9 cellular contexts compared by ENCODE assay signal in genomic region chr6:69729870-69730449, GRCh38.
A peak's percentile ranks its signal among the peaks of the same experiment; 100 is the strongest.
DNase-seq lines count a peak whose midpoint lies in the region; ATAC-seq, FAIRE-seq and TF ChIP-seq lines count a peak whose summit lies in the region.
"Had no signal": no experiment of that assay in that cellular context is flagged by ENCODE, and none has a peak within 500 bp of the region (broad histone marks: within the 10 kb centered on the region; RNA-seq: fewer than 3 reads in every experiment).

No MANE protein-coding gene starts in this region.

- ATAC-seq in GM21737 (IDR thresholded peaks at IDR 0.05; ENCODE audit: unreplicated experiment) (no peak), HG03045 (IDR thresholded peaks at IDR 0.05; ENCODE audit: unreplicated experiment) (no peak), GM19467 (IDR thresholded peaks at IDR 0.05; ENCODE audit: unreplicated experiment) (no peak), HG03469 (IDR thresholded peaks at IDR 0.05; ENCODE audit: unreplicated experiment) (no peak)

- POLR2A ChIA-PET in Caco-2 (lab: Charles Lee) = no interaction called here

- H3K4me1 ChIP-seq in Caco-2 = no peaks in the 10 kb centered on the region

- no peak for TF ChIP-seq EP300 in Ishikawa (IDR thresholded peaks at IDR 0.05; ENCODE audit: borderline replicate concordance)

- intact Hi-C loops in Caco-2 (cut with micrococcal nuclease; ENCODE audit: unreplicated experiment) = loop anchor here (5.0 kb wide), 2 partner anchors 108 to 137 kb away; partner anchors contain the start of gene COL19A1

- H3K36me3 ChIP-seq in Caco-2 (ENCODE audit: control insufficient read depth, insufficient read depth, low read length) = no peaks in the 10 kb centered on the region

- TF ChIP-seq CTCF in Caco-2 (IDR thresholded peaks at IDR 0.05; ENCODE audit: insufficient read depth in 1 of 2, low read depth in 1 of 2, low read length in 1 of 2, severe bottlenecking in 1 of 2, unreplicated experiment in 1 of 2) = peak; percentile 29 to 39

- BruUV-seq in Caco-2 (replicated peaks; lab: Mats Ljungman, UMichigan) = no TSS peak

- no peak overlapping the region for H3K4me3 ChIP-seq in Caco-2 (ENCODE audit: low read depth, low read length)

- no peak overlapping the region for H3K4me3 Mint-ChIP-seq in Caco-2 (ENCODE audit: unreplicated experiment)

- CTCF ChIA-PET in Caco-2 (lab: Charles Lee) = interaction anchor here (0.6 to 1.1 kb wide), 2 partner anchors 67 to 271 kb away, joined by 5 to 6 read pairs; partner anchors contain the start of gene LMBRD1

- peak; percentile 23 for TF ChIP-seq RAD21 in Ishikawa (IDR thresholded peaks at IDR 0.05; ENCODE audit: low read depth)

- no peaks in the 10 kb centered on the region for H3K27me3 Mint-ChIP-seq in Caco-2 (ENCODE audit: insufficient read depth, unreplicated experiment)

- FAIRE-seq in TTC549 (lab: Jason Lieb, UNC) = peak; percentile 93

- H3K36me3 Mint-ChIP-seq in Caco-2 (ENCODE audit: insufficient read depth, unreplicated experiment) = no peaks in the 10 kb centered on the region

- DNase-seq in Caco-2 (no peak), middle frontal gyrus (ENCODE audit: extremely low spot score, low spot score) (peak; percentile 31)
- DNase-seq: NCI-H2029 had no signal

- no peaks in the 10 kb centered on the region for H3K9me3 ChIP-seq in Caco-2

- H3K27me3 ChIP-seq in Caco-2 (replicated peaks; ENCODE audit: control insufficient read depth, insufficient read depth, low read length) = no peaks in the 10 kb centered on the region

- peaks cover 9% of the 10 kb centered on the region for H3K9me3 Mint-ChIP-seq in Caco-2 (ENCODE audit: unreplicated experiment)

- no peaks in the 10 kb centered on the region for H3K4me1 Mint-ChIP-seq in Caco-2 (ENCODE audit: low read depth, unreplicated experiment)

- H3K27ac Mint-ChIP-seq in Caco-2 (ENCODE audit: unreplicated experiment) = no peak overlapping the region

TF ChIP-seq in Ishikawa, 13 proteins besides CTCF, POLR2A, EP300 and RAD21:
- TF ChIP-seq CEBPB (IDR thresholded peaks at IDR 0.05) (no peak), TEAD4 (IDR thresholded peaks at IDR 0.05) (no peak), YY1 (IDR thresholded peaks at IDR 0.05; ENCODE audit: low read depth) (no peak), FOXM1 (IDR thresholded peaks at IDR 0.05; ENCODE audit: borderline replicate concordance, low read depth) (no peak)
- TF ChIP-seq, protein P1, sequence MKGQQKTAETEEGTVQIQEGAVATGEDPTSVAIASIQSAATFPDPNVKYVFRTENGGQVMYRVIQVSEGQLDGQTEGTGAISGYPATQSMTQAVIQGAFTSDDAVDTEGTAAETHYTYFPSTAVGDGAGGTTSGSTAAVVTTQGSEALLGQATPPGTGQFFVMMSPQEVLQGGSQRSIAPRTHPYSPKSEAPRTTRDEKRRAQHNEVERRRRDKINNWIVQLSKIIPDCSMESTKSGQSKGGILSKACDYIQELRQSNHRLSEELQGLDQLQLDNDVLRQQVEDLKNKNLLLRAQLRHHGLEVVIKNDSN (IDR thresholded peaks at IDR 0.05) = no peak
